Comparison of ENCODE assay signal across 1 cellular context in the genomic region with DNA sequence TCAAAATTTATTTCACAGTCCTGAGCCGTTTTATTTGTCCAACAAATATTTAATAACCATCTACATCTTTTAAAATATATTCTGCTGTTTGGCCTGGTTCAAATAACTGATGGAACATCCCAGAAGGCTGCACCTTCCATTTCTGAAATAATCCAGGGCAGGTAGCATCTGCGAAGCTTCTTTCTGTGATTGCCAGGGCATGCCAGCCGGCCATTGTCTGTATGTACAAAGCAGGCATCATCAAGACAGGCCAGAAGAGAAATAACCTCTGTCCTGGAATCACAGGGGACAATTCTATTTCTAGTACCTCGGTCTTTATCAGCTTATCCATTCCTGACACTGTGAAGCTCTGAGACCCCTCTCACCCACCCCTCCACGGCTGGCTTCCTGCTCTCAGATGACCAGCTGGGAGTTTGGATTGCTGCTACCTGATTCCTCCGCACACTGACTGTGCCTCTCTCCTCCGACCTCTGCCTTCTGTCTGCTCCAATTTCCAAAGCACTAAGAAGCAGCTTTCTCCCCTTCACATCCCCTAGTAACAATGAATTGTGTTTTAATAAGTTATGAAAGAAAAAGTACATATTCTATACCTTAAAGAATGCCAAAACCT.
TF ChIP-seq lines count a peak whose summit lies in the region.

No MANE protein-coding gene starts in this region.

TF ChIP-seq in WTC11, 78 proteins besides CTCF, POLR2A, EP300 and RAD21 (continued from another document):
- TF ChIP-seq, protein P1, sequence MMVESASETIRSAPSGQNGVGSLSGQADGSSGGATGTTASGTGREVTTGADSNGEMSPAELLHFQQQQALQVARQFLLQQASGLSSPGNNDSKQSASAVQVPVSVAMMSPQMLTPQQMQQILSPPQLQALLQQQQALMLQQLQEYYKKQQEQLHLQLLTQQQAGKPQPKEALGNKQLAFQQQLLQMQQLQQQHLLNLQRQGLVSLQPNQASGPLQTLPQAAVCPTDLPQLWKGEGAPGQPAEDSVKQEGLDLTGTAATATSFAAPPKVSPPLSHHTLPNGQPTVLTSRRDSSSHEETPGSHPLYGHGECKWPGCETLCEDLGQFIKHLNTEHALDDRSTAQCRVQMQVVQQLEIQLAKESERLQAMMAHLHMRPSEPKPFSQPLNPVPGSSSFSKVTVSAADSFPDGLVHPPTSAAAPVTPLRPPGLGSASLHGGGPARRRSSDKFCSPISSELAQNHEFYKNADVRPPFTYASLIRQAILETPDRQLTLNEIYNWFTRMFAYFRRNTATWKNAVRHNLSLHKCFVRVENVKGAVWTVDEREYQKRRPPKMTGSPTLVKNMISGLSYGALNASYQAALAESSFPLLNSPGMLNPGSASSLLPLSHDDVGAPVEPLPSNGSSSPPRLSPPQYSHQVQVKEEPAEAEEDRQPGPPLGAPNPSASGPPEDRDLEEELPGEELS (CRISPR knock-in tag; IDR thresholded peaks at IDR 0.05) = no peak
- TF ChIP-seq, protein P2, sequence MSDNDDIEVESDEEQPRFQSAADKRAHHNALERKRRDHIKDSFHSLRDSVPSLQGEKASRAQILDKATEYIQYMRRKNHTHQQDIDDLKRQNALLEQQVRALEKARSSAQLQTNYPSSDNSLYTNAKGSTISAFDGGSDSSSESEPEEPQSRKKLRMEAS (CRISPR knock-in tag; IDR thresholded peaks at IDR 0.05) = no peak
- no peak for TF ChIP-seq FOXP1 (CRISPR knock-in tag; IDR thresholded peaks at IDR 0.05; ENCODE audit: borderline replicate concordance)
- no peak for TF ChIP-seq ZNF423 (CRISPR knock-in tag; IDR thresholded peaks at IDR 0.05)
- TF ChIP-seq ZNF396 (CRISPR knock-in tag; IDR thresholded peaks at IDR 0.05; ENCODE audit: borderline replicate concordance) = no peak
